8 cellular contexts compared by ENCODE assay signal in genomic region chr7:131556912-131557457, GRCh38. TPM values are rescaled to one million over a fixed set of nuclear protein-coding genes. Genes with fewer than 3 reads are reported as not detected.
DNase-seq lines count a peak whose midpoint lies in the region; ATAC-seq, FAIRE-seq and TF ChIP-seq lines count a peak whose summit lies in the region.

No MANE protein-coding gene starts in this region.

- CTCF ChIA-PET in CD8-positive, alpha-beta memory T cell (lab: Charles Lee), result interaction anchor here (1.4 kb wide), 1 partner anchor 11 kb away, joined by 4 read pairs; no protein-coding TSS in a partner anchor
- CTCF ChIA-PET in activated CD8-positive, alpha-beta T cell treated with anti-CD3 and anti-CD28 coated beads, Interleukin-2, amount 10 ng/mL, durations not matched to agents 7 days and 5 days (lab: Charles Lee), result interaction anchor here (0.8 kb wide), 1 partner anchor 12 kb away, joined by 4 read pairs; no protein-coding TSS in a partner anchor

- WGBS in right lobe of liver (ENCODE audit: insufficient coverage, low coverage, low lambda C conversion rate, missing lambda C conversion rate), result 1% methylated on average over 12 of the region's 23 CpGs
- WGBS in transverse colon (ENCODE audit: low coverage in 1 of 2), 2 donors, result 4% methylated on average over 23 of the region's 23 CpGs; no CpG with 5 or more reads in 1 of the 2 donors

- peaks cover 11 to 23% (median 18%) of the 10 kb centered on the region in 3 donors for H3K4me1 Mint-ChIP-seq in CD8-positive, alpha-beta memory T cell
- H3K4me1 Mint-ChIP-seq in activated CD8-positive, alpha-beta T cell treated with anti-CD3 and anti-CD28 coated beads, Interleukin-2, amount 10 ng/mL, durations not matched to agents 7 days and 5 days (ENCODE audit: low read depth), result peaks cover 16% of the 10 kb centered on the region

- no peak overlapping the region for H3K27ac ChIP-seq in CD8-positive, alpha-beta memory T cell (ENCODE audit: low read depth, low read length)
- H3K27ac ChIP-seq in right lobe of liver (peak overlapping the region in 1 of 3 donors; percentile 33), transverse colon (peak overlapping the region in 3 of 4 donors; percentile 26 to 60 (median 52))

- POLR2A ChIA-PET in CD8-positive, alpha-beta memory T cell (lab: Charles Lee), result no interaction called here
- POLR2A ChIA-PET in activated CD8-positive, alpha-beta T cell treated with anti-CD3 and anti-CD28 coated beads, Interleukin-2, amount 10 ng/mL, durations not matched to agents 7 days and 5 days (lab: Charles Lee), result no interaction called here

- in situ Hi-C loops in transverse colon (cut with MboI; ENCODE audit: low pct_ligation_motif_present in 1 of 4, low pct_unique_long_range_greater_than_20kb in 1 of 4, low sequenced_read_pairs in 3 of 4), result no loop called here

- peaks cover 15 to 42% of the 10 kb centered on the region in 2 donors for H3K27me3 Mint-ChIP-seq in CD8-positive, alpha-beta memory T cell
- H3K27me3 Mint-ChIP-seq in activated CD8-positive, alpha-beta T cell treated with anti-CD3 and anti-CD28 coated beads, Interleukin-2, amount 10 ng/mL, durations not matched to agents 7 days and 5 days (ENCODE audit: low read depth), result peaks cover 57% of the 10 kb centered on the region

- H3K4me3 Mint-ChIP-seq in CD8-positive, alpha-beta memory T cell, result peak overlapping the region; percentile 66 to 88 (median 81)
- H3K4me3 Mint-ChIP-seq in activated CD8-positive, alpha-beta T cell treated with anti-CD3 and anti-CD28 coated beads, Interleukin-2, amount 10 ng/mL, durations not matched to agents 7 days and 5 days, result peak overlapping the region; percentile 56

- DNase-seq in CD8-positive, alpha-beta memory T cell, result peak in 1 of 5 donors; percentile 6
- DNase-seq in activated CD8-positive, alpha-beta T cell treated with anti-CD3 and anti-CD28 coated beads, Interleukin-2, amount 10 ng/mL, durations not matched to agents 7 days and 5 days, result no peak
- DNase-seq in right lobe of liver (no peak), transverse colon (no peak), GM10266 (ENCODE audit: extremely low spot score) (no peak), frontal cortex (ENCODE audit: low spot score in 2 of 2) (no peak), left lobe of liver (ENCODE audit: low spot score) (no peak)

- H3K36me3 ChIP-seq in CD8-positive, alpha-beta memory T cell (ENCODE audit: insufficient read depth, low read length), result no peaks in the 10 kb centered on the region
- no peaks in the 10 kb centered on the region for H3K36me3 ChIP-seq in right lobe of liver
- no peaks in the 10 kb centered on the region for H3K36me3 ChIP-seq in transverse colon

- no peaks in the 10 kb centered on the region for H3K9me3 ChIP-seq in CD8-positive, alpha-beta memory T cell (ENCODE audit: low read length)
- H3K9me3 ChIP-seq in right lobe of liver (no peaks in the 10 kb centered on the region), transverse colon (no peaks in the 10 kb centered on the region)

- TF ChIP-seq POLR2A in right lobe of liver (IDR thresholded peaks at IDR 0.05), result no peak
- TF ChIP-seq POLR2A in transverse colon (IDR thresholded peaks at IDR 0.05), result no peak

- no peak for TF ChIP-seq EP300 in transverse colon (IDR thresholded peaks at IDR 0.05; ENCODE audit: low read depth)

- no peak for FAIRE-seq in frontal cortex (lab: Jason Lieb, UNC)

- ATAC-seq in HG02884 (IDR thresholded peaks at IDR 0.05; ENCODE audit: unreplicated experiment), result peak; percentile 18
- no peak for ATAC-seq in activated CD8-positive, alpha-beta T cell treated with anti-CD3 and anti-CD28 coated beads, Interleukin-2, amount 10 ng/mL, durations not matched to agents 7 days and 5 days
- ATAC-seq in right lobe of liver, result no peak
- ATAC-seq in left lobe of liver, result no peak

- H3K27me3 ChIP-seq in CD8-positive, alpha-beta memory T cell (ENCODE audit: insufficient read depth, low read length, poor library complexity, severe bottlenecking), result peaks cover 35% of the 10 kb centered on the region
- H3K27me3 ChIP-seq in right lobe of liver, result peaks cover 0 to 11% of the 10 kb centered on the region in 2 donors
- H3K27me3 ChIP-seq in transverse colon, result peaks cover 50% of the 10 kb centered on the region

- no peaks in the 10 kb centered on the region for H3K36me3 Mint-ChIP-seq in CD8-positive, alpha-beta memory T cell
- H3K36me3 Mint-ChIP-seq in activated CD8-positive, alpha-beta T cell treated with anti-CD3 and anti-CD28 coated beads, Interleukin-2, amount 10 ng/mL, durations not matched to agents 7 days and 5 days (ENCODE audit: low read depth), result no peaks in the 10 kb centered on the region

- peak overlapping the region in 3 of 8 donors; percentile 21 to 47 (median 23) for H3K27ac Mint-ChIP-seq in CD8-positive, alpha-beta memory T cell
- H3K27ac Mint-ChIP-seq in activated CD8-positive, alpha-beta T cell treated with anti-CD3 and anti-CD28 coated beads, Interleukin-2, amount 10 ng/mL, durations not matched to agents 7 days and 5 days, result no peak overlapping the region

- no peaks in the 10 kb centered on the region for H3K9me3 Mint-ChIP-seq in CD8-positive, alpha-beta memory T cell
- H3K9me3 Mint-ChIP-seq in activated CD8-positive, alpha-beta T cell treated with anti-CD3 and anti-CD28 coated beads, Interleukin-2, amount 10 ng/mL, durations not matched to agents 7 days and 5 days (ENCODE audit: insufficient read depth), result no peaks in the 10 kb centered on the region

- no peak for TF ChIP-seq CTCF in right lobe of liver (IDR thresholded peaks at IDR 0.05)
- no peak for TF ChIP-seq CTCF in transverse colon (IDR thresholded peaks at IDR 0.05)
- TF ChIP-seq CTCF in GM10266 (IDR thresholded peaks at IDR 0.05; ENCODE audit: control insufficient read depth, insufficient read depth, low read depth, missing control alignments), result no peak

- H3K4me3 ChIP-seq in CD8-positive, alpha-beta memory T cell (ENCODE audit: low read length), result peak overlapping the region; percentile 8
- H3K4me3 ChIP-seq in right lobe of liver (peak overlapping the region; percentile 35 to 61 (median 48)), transverse colon (peak overlapping the region; percentile 36 to 63 (median 58))

- H3K4me1 ChIP-seq in CD8-positive, alpha-beta memory T cell (ENCODE audit: insufficient read depth, low read length), result peaks cover 23% of the 10 kb centered on the region
- H3K4me1 ChIP-seq in right lobe of liver (peaks cover 0 to 12% (median 3%) of the 10 kb centered on the region in 4 donors), transverse colon (peaks cover 11 to 27% (median 25%) of the 10 kb centered on the region in 4 donors)

- intact Hi-C loops in right lobe of liver (cut with DNase I) (no loop called here), transverse colon (cut with DNase I; ENCODE audit: low total_unique reads) (no loop called here)

RNA-seq across cellular contexts. Expression of gene PODXL, which starts 0.6 kb away (rescaled TPM):
- total RNA-seq in CD8-positive, alpha-beta memory T cell, result 1 to 10 TPM; 1.2 TPM
- 0.62 TPM for polyA plus RNA-seq in CD8-positive, alpha-beta memory T cell
- total RNA-seq in activated CD8-positive, alpha-beta T cell treated with anti-CD3 and anti-CD28 coated beads, Interleukin-2, amount 10 ng/mL, durations not matched to agents 7 days and 5 days, result 1 to 10 TPM; 1.3 to 1.5 TPM
- total RNA-seq in right lobe of liver (10 to 100 TPM in 1 of 6 experiments, 1 to 10 TPM in 5; 2.1 to 11.4 (median 3.4) TPM), transverse colon (10 to 100 TPM; 11.7 to 25.8 (median 16.1) TPM), frontal cortex (9.4 TPM), left lobe of liver (2.7 TPM)

Comparison
In these comparisons a context has a peak if more than half of its experiments do, and no peak if none do; other contexts are left out.
1. H3K4me3 ChIP-seq: peak in every context shown above with its lines; median percentile 58 in transverse colon; 48 in right lobe of liver; 8 in CD8-positive, alpha-beta memory T cell.